Comparison of ENCODE assay signal across 25 cellular contexts in the genomic region with DNA sequence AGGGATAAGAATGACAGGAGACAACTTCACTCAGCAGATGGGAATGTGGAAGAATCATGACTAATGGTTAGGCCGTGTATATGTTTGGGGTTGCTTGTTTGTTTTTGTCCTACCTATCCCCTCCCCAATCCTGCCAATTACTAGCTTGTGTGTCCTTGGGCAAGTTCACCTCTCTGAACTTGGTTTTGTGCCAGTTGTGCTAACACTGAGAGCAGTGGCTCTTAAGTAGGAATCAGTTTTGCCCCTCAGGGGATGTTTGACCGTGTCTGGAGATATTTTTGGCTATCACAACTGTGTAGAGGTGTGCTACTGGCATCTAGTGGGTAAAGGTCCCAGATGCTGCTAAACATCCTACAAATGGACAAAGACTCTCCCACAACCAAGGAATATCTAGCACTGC.
A peak's percentile ranks its signal among the peaks of the same experiment; 100 is the strongest.
DNase-seq lines count a peak whose midpoint lies in the region; ATAC-seq and TF ChIP-seq lines count a peak whose summit lies in the region.
"Had no signal": no experiment of that assay in that cellular context is flagged by ENCODE, and none has a peak within 500 bp of the region (broad histone marks: within the 10 kb centered on the region; RNA-seq: fewer than 3 reads in every experiment).

No MANE protein-coding gene starts in this region.

- TF ChIP-seq CTCF in GM23338 (conservative IDR thresholded peaks at IDR 0.05; ENCODE audit: low read depth in 2 of 2) (peak; percentile 29 to 46; a peak in 3 of 4 replicates), fibroblast of villous mesenchyme (IDR thresholded peaks at IDR 0.05; ENCODE audit: insufficient read depth, low read depth, low read length) (peak; percentile 2), psoas muscle (IDR thresholded peaks at IDR 0.05) (no peak)

- H3K27me3 Mint-ChIP-seq in GM23338 (ENCODE audit: insufficient read depth, low read depth, poor library complexity), result no peaks in the 10 kb centered on the region
- H3K27me3 Mint-ChIP-seq: CD4-positive, alpha-beta memory T cell; central memory CD8-positive, alpha-beta T cell had no signal

- H3K36me3 ChIP-seq in GM23338 (ENCODE audit: insufficient read depth), result no peaks in the 10 kb centered on the region
- H3K36me3 ChIP-seq in psoas muscle (ENCODE audit: insufficient read depth in 1 of 2, low read depth in 1 of 2), result no peaks in the 10 kb centered on the region
- H3K36me3 ChIP-seq: esophagus squamous epithelium, right atrium auricular region, suprapubic skin, WERI-Rb-1 had no signal

- no peaks in the 10 kb centered on the region for H3K9me3 Mint-ChIP-seq in GM23338
- H3K9me3 Mint-ChIP-seq: activated CD4-positive, alpha-beta memory T cell treated with anti-CD3 and anti-CD28 coated beads for 36 hours; central memory CD8-positive, alpha-beta T cell had no signal

- H4K20me1 ChIP-seq in GM23338 (replicated peaks; ENCODE audit: insufficient read depth), result no peaks in the 10 kb centered on the region

- H3K4me1 Mint-ChIP-seq in GM23338, result no peaks in the 10 kb centered on the region
- H3K4me1 Mint-ChIP-seq: CD4-positive, alpha-beta memory T cell; central memory CD8-positive, alpha-beta T cell had no signal

- no peaks in the 10 kb centered on the region for H3K9me2 ChIP-seq in GM23338 (ENCODE audit: insufficient read depth)

- DNase-seq in DMS53 (lab: John Stamatoyannopoulos, UW) (peak; percentile 24), GM23338 (ENCODE audit: low spot score) (no peak), T1000 (lab: John Stamatoyannopoulos, UW) (peak; percentile 33), fibroblast of villous mesenchyme (ENCODE audit: low read depth) (peak; percentile 5), NCI-H774 (lab: John Stamatoyannopoulos, UW) (no peak), psoas muscle (no peak), AG20443 (ENCODE audit: low spot score) (no peak)
- DNase-seq: activated CD4-positive, alpha-beta memory T cell treated with anti-CD3 and anti-CD28 coated beads for 36 hours; activated naive CD4-positive, alpha-beta T cell; anterior cingulate cortex; CD4-positive, alpha-beta memory T cell; DMS153; esophagus squamous epithelium; glutamatergic neuron; NCI-H1436; NCI-H446; stimulated activated CD4-positive, alpha-beta T cell treated with anti-CD3 and anti-CD28 coated beads, Interleukin-15, amount 100 ng/mL, for 24 hours; T-helper 1 cell; WERI-Rb-1 had no signal

- H3K79me2 ChIP-seq in GM23338 (replicated peaks; ENCODE audit: insufficient read depth), result no peaks in the 10 kb centered on the region

- ATAC-seq in GM23338 (no peak), HG03439 (IDR thresholded peaks at IDR 0.05; ENCODE audit: unreplicated experiment) (no peak), psoas muscle (no peak)
- ATAC-seq: Right ventricle myocardium inferior had no signal

- no peak overlapping the region for H3K4me3 Mint-ChIP-seq in GM23338
- H3K4me3 Mint-ChIP-seq: activated CD4-positive, alpha-beta memory T cell treated with anti-CD3 and anti-CD28 coated beads for 36 hours; CD4-positive, alpha-beta memory T cell; central memory CD8-positive, alpha-beta T cell had no signal

- H3K27ac Mint-ChIP-seq in GM23338, result no peak overlapping the region
- H3K27ac Mint-ChIP-seq: activated CD4-positive, alpha-beta memory T cell treated with anti-CD3 and anti-CD28 coated beads for 36 hours; CD4-positive, alpha-beta memory T cell had no signal

- H3K27ac ChIP-seq in GM23338 (ENCODE audit: low read depth) (no peak overlapping the region), psoas muscle (no peak overlapping the region)
- H3K27ac ChIP-seq: esophagus squamous epithelium, right atrium auricular region, suprapubic skin, WERI-Rb-1 had no signal

- WGBS in psoas muscle, 3 donors, result 36 to 47% (median 39%) methylated on average over 2 of the region's 2 CpGs

- no peaks in the 10 kb centered on the region for H3F3A ChIP-seq in GM23338 (replicated peaks; ENCODE audit: low read depth)

- no peaks in the 10 kb centered on the region for H3K27me3 ChIP-seq in GM23338 (ENCODE audit: insufficient read depth)
- no peaks in the 10 kb centered on the region for H3K27me3 ChIP-seq in psoas muscle (ENCODE audit: insufficient read depth in 3 of 3, low read length in 2 of 3)
- H3K27me3 ChIP-seq: esophagus squamous epithelium, right atrium auricular region, suprapubic skin had no signal

- intact Hi-C loops in psoas muscle (cut with DNase I), result no loop called here

- H3K4me2 ChIP-seq in GM23338, result no peak overlapping the region

- no peaks in the 10 kb centered on the region for H3K36me3 Mint-ChIP-seq in GM23338 (ENCODE audit: low read depth)
- H3K36me3 Mint-ChIP-seq: activated CD4-positive, alpha-beta memory T cell treated with anti-CD3 and anti-CD28 coated beads for 36 hours; CD4-positive, alpha-beta memory T cell had no signal

- H3K4me1 ChIP-seq in GM23338 (ENCODE audit: insufficient read depth) (no peaks in the 10 kb centered on the region), psoas muscle (no peaks in the 10 kb centered on the region)
- H3K4me1 ChIP-seq: right atrium auricular region, suprapubic skin had no signal

- no peak overlapping the region for H2AFZ ChIP-seq in GM23338

- H3K9me3 ChIP-seq in psoas muscle, result no peaks in the 10 kb centered on the region
- H3K9me3 ChIP-seq: esophagus squamous epithelium, right atrium auricular region, suprapubic skin had no signal

- H3K4me3 ChIP-seq in GM23338, result no peak overlapping the region
- H3K4me3 ChIP-seq in fibroblast of villous mesenchyme (ENCODE audit: low read depth, low read length), result no peak overlapping the region
- no peak overlapping the region for H3K4me3 ChIP-seq in psoas muscle
- H3K4me3 ChIP-seq: esophagus squamous epithelium, lung, right atrium auricular region, suprapubic skin had no signal

TF ChIP-seq in GM23338, 12 proteins besides CTCF, POLR2A, EP300 and RAD21 (continues in another document):
- TF ChIP-seq JUNB (IDR thresholded peaks at IDR 0.05; ENCODE audit: unreplicated experiment) (no peak), ZNF114 (CRISPR knock-in tag; IDR thresholded peaks at IDR 0.05) (no peak), POLR2AphosphoS5 (IDR thresholded peaks at IDR 0.05; ENCODE audit: low read depth) (no peak), NANOG (IDR thresholded peaks at IDR 0.05; ENCODE audit: borderline replicate concordance) (no peak), ZNF331 (CRISPR knock-in tag; IDR thresholded peaks at IDR 0.05; ENCODE audit: low read depth) (no peak), EZH2 (IDR thresholded peaks at IDR 0.05; ENCODE audit: low read depth, unreplicated experiment) (no peak)
- TF ChIP-seq, protein P1, sequence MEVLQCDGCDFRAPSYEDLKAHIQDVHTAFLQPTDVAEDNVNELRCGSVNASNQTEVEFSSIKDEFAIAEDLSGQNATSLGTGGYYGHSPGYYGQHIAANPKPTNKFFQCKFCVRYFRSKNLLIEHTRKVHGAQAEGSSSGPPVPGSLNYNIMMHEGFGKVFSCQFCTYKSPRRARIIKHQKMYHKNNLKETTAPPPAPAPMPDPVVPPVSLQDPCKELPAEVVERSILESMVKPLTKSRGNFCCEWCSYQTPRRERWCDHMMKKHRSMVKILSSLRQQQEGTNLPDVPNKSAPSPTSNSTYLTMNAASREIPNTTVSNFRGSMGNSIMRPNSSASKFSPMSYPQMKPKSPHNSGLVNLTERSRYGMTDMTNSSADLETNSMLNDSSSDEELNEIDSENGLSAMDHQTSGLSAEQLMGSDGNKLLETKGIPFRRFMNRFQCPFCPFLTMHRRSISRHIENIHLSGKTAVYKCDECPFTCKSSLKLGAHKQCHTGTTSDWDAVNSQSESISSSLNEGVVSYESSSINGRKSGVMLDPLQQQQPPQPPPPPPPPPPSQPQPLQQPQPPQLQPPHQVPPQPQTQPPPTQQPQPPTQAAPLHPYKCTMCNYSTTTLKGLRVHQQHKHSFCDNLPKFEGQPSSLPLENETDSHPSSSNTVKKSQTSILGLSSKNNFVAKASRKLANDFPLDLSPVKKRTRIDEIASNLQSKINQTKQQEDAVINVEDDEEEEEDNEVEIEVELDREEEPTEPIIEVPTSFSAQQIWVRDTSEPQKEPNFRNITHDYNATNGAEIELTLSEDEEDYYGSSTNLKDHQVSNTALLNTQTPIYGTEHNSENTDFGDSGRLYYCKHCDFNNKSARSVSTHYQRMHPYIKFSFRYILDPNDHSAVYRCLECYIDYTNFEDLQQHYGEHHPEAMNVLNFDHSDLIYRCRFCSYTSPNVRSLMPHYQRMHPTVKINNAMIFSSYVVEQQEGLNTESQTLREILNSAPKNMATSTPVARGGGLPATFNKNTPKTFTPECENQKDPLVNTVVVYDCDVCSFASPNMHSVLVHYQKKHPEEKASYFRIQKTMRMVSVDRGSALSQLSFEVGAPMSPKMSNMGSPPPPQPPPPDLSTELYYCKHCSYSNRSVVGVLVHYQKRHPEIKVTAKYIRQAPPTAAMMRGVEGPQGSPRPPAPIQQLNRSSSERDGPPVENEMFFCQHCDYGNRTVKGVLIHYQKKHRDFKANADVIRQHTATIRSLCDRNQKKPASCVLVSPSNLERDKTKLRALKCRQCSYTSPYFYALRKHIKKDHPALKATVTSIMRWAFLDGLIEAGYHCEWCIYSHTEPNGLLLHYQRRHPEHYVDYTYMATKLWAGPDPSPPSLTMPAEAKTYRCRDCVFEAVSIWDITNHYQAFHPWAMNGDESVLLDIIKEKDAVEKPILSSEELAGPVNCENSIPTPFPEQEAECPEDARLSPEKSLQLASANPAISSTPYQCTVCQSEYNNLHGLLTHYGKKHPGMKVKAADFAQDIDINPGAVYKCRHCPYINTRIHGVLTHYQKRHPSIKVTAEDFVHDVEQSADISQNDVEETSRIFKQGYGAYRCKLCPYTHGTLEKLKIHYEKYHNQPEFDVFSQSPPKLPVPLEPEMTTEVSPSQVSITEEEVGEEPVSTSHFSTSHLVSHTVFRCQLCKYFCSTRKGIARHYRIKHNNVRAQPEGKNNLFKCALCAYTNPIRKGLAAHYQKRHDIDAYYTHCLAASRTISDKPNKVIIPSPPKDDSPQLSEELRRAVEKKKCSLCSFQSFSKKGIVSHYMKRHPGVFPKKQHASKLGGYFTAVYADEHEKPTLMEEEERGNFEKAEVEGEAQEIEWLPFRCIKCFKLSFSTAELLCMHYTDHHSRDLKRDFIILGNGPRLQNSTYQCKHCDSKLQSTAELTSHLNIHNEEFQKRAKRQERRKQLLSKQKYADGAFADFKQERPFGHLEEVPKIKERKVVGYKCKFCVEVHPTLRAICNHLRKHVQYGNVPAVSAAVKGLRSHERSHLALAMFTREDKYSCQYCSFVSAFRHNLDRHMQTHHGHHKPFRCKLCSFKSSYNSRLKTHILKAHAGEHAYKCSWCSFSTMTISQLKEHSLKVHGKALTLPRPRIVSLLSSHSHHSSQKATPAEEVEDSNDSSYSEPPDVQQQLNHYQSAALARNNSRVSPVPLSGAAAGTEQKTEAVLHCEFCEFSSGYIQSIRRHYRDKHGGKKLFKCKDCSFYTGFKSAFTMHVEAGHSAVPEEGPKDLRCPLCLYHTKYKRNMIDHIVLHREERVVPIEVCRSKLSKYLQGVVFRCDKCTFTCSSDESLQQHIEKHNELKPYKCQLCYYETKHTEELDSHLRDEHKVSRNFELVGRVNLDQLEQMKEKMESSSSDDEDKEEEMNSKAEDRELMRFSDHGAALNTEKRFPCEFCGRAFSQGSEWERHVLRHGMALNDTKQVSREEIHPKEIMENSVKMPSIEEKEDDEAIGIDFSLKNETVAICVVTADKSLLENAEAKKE (CRISPR knock-in tag; IDR thresholded peaks at IDR 0.05), result no peak

Comparison
In these comparisons a context has a peak if more than half of its experiments do, and no peak if none do; other contexts are left out.
1. DNase-seq: peak in DMS53 (single experiment), T1000 (single experiment) and fibroblast of villous mesenchyme (single experiment); none in GM23338 (single experiment), NCI-H774 (single experiment), psoas muscle (0 of 2) and AG20443 (single experiment).